Comparison of ENCODE assay signal across 9 cellular contexts in the genomic region with DNA sequence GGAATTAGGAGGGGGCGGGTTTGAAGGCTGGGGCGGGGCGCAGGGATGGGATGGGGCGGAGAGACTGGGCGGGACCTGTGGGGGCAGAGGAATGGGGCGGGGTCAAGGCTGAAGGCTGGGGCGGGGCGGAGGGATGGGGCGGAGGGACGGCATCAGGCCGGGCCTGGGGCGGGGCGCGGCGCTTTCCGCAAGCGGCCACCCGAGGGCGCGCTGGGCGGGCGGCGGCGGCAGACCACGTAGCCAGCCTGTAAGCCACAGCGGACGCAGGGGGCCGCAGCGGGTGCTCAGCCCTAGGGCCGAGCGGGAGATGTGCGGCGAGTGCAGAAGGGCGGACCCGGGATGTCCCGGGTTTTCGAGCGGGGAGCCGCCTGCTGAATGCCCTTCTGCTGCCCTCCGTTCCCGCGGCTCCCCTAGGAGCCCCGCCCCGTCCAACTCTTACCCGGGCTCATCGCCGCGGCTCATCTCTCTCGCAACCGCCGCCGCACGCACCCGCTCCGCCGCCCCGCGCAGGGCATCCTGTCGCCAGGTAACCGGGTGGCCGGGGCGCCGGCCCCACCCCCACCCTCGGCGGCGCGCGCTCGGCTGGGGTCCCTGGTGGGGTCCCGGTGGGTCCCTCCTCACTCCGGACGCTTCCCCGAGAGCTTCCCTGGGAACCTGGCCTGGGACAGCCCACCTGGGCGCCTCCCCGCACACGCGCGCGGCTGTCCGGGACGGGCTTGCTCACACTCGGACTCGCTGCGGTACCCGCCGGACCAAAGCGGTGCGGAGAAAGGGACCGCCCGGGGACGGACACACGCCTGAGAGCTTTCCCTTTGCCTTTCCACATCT. TPM values are rescaled to one million over a fixed set of nuclear protein-coding genes. Genes with fewer than 3 reads are reported as not detected.
A peak's percentile ranks its signal among the peaks of the same experiment; 100 is the strongest.
DNase-seq lines count a peak whose midpoint lies in the region; ATAC-seq, FAIRE-seq and TF ChIP-seq lines count a peak whose summit lies in the region.
"Had no signal": no experiment of that assay in that cellular context is flagged by ENCODE, and none has a peak within 500 bp of the region (broad histone marks: within the 10 kb centered on the region; RNA-seq: fewer than 3 reads in every experiment).

Gene CCDC110 (minus strand): TSS at position 499 of the 828 bp plus-strand sequence. CDS start 50 bp downstream, at position 449.

- 1% methylated on average over 18 of the region's 92 CpGs for WGBS in HepG2 (ENCODE audit: low lambda C conversion rate)

- intact Hi-C loops in activated CD4-positive, alpha-beta T cell treated with anti-CD3 and anti-CD28 coated beads, Interleukin-2, amount 10 ng/mL, durations not matched to agents 24 days and 14 days (cut with micrococcal nuclease), result loop anchor here (1.0 to 5.0 kb wide), 7 partner anchors 46 to 823 kb away; partner anchors contain the start of genes ANKRD37, CASP3, CYP4V2 and PRIMPOL
- intact Hi-C loops in HepG2 (cut with micrococcal nuclease; ENCODE audit: unreplicated experiment), result loop anchor here (1.0 to 5.0 kb wide), 3 partner anchors 41 to 567 kb away; no protein-coding TSS in a partner anchor

- H4K20me1 ChIP-seq in HepG2 (ENCODE audit: insufficient read depth, low read length), result no peaks in the 10 kb centered on the region

- TF ChIP-seq POLR2A in HepG2 (IDR thresholded peaks at IDR 0.05; ENCODE audit: insufficient read depth in 1 of 2, low read depth in 2 of 2, low read length in 2 of 2), result no peak

- DNase-seq in AG09309 (ENCODE audit: low read depth) (peak; percentile 71), NCI-H345 treated with DMSO at 0.1 percent for 48 hours (lab: John Stamatoyannopoulos, UW; ENCODE audit: unreplicated experiment) (peak; percentile 53), coronary artery (ENCODE audit: low spot score) (peak; percentile 96), HepG2 (ENCODE audit: low spot score) (peak; percentile 50)
- DNase-seq in activated CD4-positive, alpha-beta T cell treated with anti-CD3 and anti-CD28 coated beads, Interleukin-2, amount 10 ng/mL, durations not matched to agents 24 days and 14 days, result peak; percentile 95
- peak; percentile 91 for DNase-seq in stimulated activated CD4-positive, alpha-beta T cell treated with anti-CD3 and anti-CD28 coated beads, Interleukin-2, amount 100 ng/mL, for 4 hours (ENCODE audit: low read depth)

- H3K27ac ChIP-seq in coronary artery (peak within 1 kb of the TSS; percentile 84), HepG2 (ENCODE audit: extremely low read length, insufficient read depth, low read length) (no peak within 1 kb of the TSS)

- H3K36me3 Mint-ChIP-seq in activated CD4-positive, alpha-beta T cell treated with anti-CD3 and anti-CD28 coated beads, Interleukin-2, amount 10 ng/mL, durations not matched to agents 24 days and 14 days (ENCODE audit: low read depth), result no peaks in the 10 kb centered on the region

- in situ Hi-C loops in HepG2 (cut with HindIII; ENCODE audit: extremely low pct_ligation_motif_present, low pct_unique_long_range_greater_than_20kb), result loop anchor here (25.0 kb wide), 1 partner anchor 566 kb away; no protein-coding TSS in a partner anchor

- H3K4me1 ChIP-seq in HepG2 (ENCODE audit: insufficient read depth, low read length), result peaks cover 12% of the 10 kb centered on the region

- no peaks in the 10 kb centered on the region for H3K9me3 Mint-ChIP-seq in activated CD4-positive, alpha-beta T cell treated with anti-CD3 and anti-CD28 coated beads, Interleukin-2, amount 10 ng/mL, durations not matched to agents 24 days and 14 days

- H3K27me3 ChIP-seq in HepG2 (ENCODE audit: control insufficient read depth in 1 of 2, insufficient read depth in 2 of 2, low read length in 2 of 2), result peaks cover 0 to 55% of the 10 kb centered on the region in 2 experiments; a peak in 3 of 5 replicates

- peak within 1 kb of the TSS; percentile 80 for H3K4me3 ChIP-seq in AG09309 (ENCODE audit: control insufficient read depth, low read depth, low read length)
- H3K4me3 ChIP-seq in coronary artery, result peak within 1 kb of the TSS; percentile 93
- peak within 1 kb of the TSS; percentile 61 to 81 (median 73) for H3K4me3 ChIP-seq in HepG2 (replicated peaks in 1 of 3; ENCODE audit: insufficient read depth in 1 of 3, low read depth in 2 of 3, low read length in 3 of 3)

- TF ChIP-seq EP300 in HepG2 (IDR thresholded peaks at IDR 0.05; ENCODE audit: low read depth in 2 of 2, low read length in 2 of 2) (no peak), HepG2 (CRISPR knock-in tag; IDR thresholded peaks at IDR 0.05; ENCODE audit: borderline replicate concordance) (no peak)

- peak; percentile 93 for TF ChIP-seq RAD21 in HepG2 (CRISPR knock-in tag; IDR thresholded peaks at IDR 0.05)

- TF ChIP-seq CTCF in AG09309 (IDR thresholded peaks at IDR 0.05; ENCODE audit: control insufficient read depth, insufficient read depth, low read depth, low read length, missing control alignments), result peak; percentile 30
- TF ChIP-seq CTCF in coronary artery (IDR thresholded peaks at IDR 0.05), result peak; percentile 44
- TF ChIP-seq CTCF in HepG2 (CRISPR knock-in tag; IDR thresholded peaks at IDR 0.05), result peak; percentile 81

- peak within 1 kb of the TSS; percentile 72 for H3K9ac ChIP-seq in HepG2 (ENCODE audit: insufficient read depth, low read depth, low read length)

- H3K4me3 Mint-ChIP-seq in activated CD4-positive, alpha-beta T cell treated with anti-CD3 and anti-CD28 coated beads, Interleukin-2, amount 10 ng/mL, durations not matched to agents 24 days and 14 days, result peak within 1 kb of the TSS; percentile 83

- H3K79me2 ChIP-seq in HepG2 (ENCODE audit: insufficient read depth, low read length), result no peaks in the 10 kb centered on the region

- ATAC-seq in GM18907 (IDR thresholded peaks at IDR 0.05; ENCODE audit: unreplicated experiment) (peak; percentile 89), HG03139 (IDR thresholded peaks at IDR 0.05; ENCODE audit: unreplicated experiment) (peak; percentile 90), HepG2 (peak; percentile 96)

- H3K4me2 ChIP-seq in HepG2 (ENCODE audit: low read depth, low read length), result peak within 1 kb of the TSS; percentile 98

- no peaks in the 10 kb centered on the region for H3K9me3 ChIP-seq in HepG2 (ENCODE audit: low read length)

- BruUV-seq in HepG2 (replicated peaks; lab: Mats Ljungman, UMichigan), result no TSS peak

- H3K27me3 Mint-ChIP-seq in activated CD4-positive, alpha-beta T cell treated with anti-CD3 and anti-CD28 coated beads, Interleukin-2, amount 10 ng/mL, durations not matched to agents 24 days and 14 days, result peaks cover 49% of the 10 kb centered on the region

- POLR2A ChIA-PET in HepG2 (lab: Yijun Ruan, JAX), result no interaction called here

- H3K27ac Mint-ChIP-seq in activated CD4-positive, alpha-beta T cell treated with anti-CD3 and anti-CD28 coated beads, Interleukin-2, amount 10 ng/mL, durations not matched to agents 24 days and 14 days, result no peak within 1 kb of the TSS

- H2AFZ ChIP-seq in HepG2 (ENCODE audit: low read length), result peak within 1 kb of the TSS; percentile 72

- CTCF ChIA-PET in HepG2 (lab: Yijun Ruan, JAX; ENCODE audit: low intra/inter-chr PET ratio, low total read pairs), result interaction anchor here (3.2 kb wide), 1 partner anchor 126 kb away, joined by 31 read pairs; no protein-coding TSS in a partner anchor

- H3K4me1 Mint-ChIP-seq in activated CD4-positive, alpha-beta T cell treated with anti-CD3 and anti-CD28 coated beads, Interleukin-2, amount 10 ng/mL, durations not matched to agents 24 days and 14 days, result peaks cover 8% of the 10 kb centered on the region

- H3K36me3 ChIP-seq in HepG2 (replicated peaks in 1 of 2; ENCODE audit: control insufficient read depth in 1 of 2, insufficient read depth in 2 of 2, low read length in 2 of 2), result no peaks in the 10 kb centered on the region

- FAIRE-seq in HepG2 (lab: Jason Lieb, UNC), result no peak

TF ChIP-seq in HepG2, 621 proteins besides CTCF, POLR2A, EP300 and RAD21 (continues in another document):
- TF ChIP-seq, protein P1, sequence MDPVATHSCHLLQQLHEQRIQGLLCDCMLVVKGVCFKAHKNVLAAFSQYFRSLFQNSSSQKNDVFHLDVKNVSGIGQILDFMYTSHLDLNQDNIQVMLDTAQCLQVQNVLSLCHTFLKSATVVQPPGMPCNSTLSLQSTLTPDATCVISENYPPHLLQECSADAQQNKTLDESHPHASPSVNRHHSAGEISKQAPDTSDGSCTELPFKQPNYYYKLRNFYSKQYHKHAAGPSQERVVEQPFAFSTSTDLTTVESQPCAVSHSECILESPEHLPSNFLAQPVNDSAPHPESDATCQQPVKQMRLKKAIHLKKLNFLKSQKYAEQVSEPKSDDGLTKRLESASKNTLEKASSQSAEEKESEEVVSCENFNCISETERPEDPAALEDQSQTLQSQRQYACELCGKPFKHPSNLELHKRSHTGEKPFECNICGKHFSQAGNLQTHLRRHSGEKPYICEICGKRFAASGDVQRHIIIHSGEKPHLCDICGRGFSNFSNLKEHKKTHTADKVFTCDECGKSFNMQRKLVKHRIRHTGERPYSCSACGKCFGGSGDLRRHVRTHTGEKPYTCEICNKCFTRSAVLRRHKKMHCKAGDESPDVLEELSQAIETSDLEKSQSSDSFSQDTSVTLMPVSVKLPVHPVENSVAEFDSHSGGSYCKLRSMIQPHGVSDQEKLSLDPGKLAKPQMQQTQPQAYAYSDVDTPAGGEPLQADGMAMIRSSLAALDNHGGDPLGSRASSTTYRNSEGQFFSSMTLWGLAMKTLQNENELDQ (CRISPR knock-in tag; IDR thresholded peaks at IDR 0.05; ENCODE audit: borderline replicate concordance), result no peak
- no peak for TF ChIP-seq ZNF780A (CRISPR knock-in tag; IDR thresholded peaks at IDR 0.05)

RNA-seq across cellular contexts. Expression of gene CCDC110, which starts in this region (rescaled TPM):
- not detected in 2 replicates for total RNA-seq in activated CD4-positive, alpha-beta T cell treated with anti-CD3 and anti-CD28 coated beads, Interleukin-2, amount 10 ng/mL, durations not matched to agents 24 days and 14 days
- total RNA-seq in HepG2 (2016; rRNA removed; fragmentation: Illumina TruSeq; extraction: Trizol), result not detected in 2 replicates
- total RNA-seq in HepG2 (2016; cell fraction: cytosol; rRNA removed; fragmentation: Illumina TruSeq; extraction: Trizol; ENCODE audit: low read depth), result not detected in 2 replicates
- total RNA-seq in HepG2 (2016; cell fraction: insoluble cytoplasmic fraction; rRNA removed; fragmentation: Illumina TruSeq; extraction: Trizol), result not detected in 2 replicates
- not detected in 2 replicates for total RNA-seq in HepG2 (2016; cell fraction: membrane; rRNA removed; fragmentation: Illumina TruSeq; extraction: Trizol)
- not detected in 2 replicates for total RNA-seq in HepG2 (2016; cell fraction: nucleus; rRNA removed; fragmentation: Illumina TruSeq; extraction: Trizol)
- not detected in 2 replicates for polyA plus RNA-seq in HepG2 (2011; rRNA removed)
- 0.06 TPM in 1 of 2 replicates, not detected in the other for polyA plus RNA-seq in HepG2 (2011; cell fraction: cytosol; rRNA removed)
- not detected in 2 replicates for polyA plus RNA-seq in HepG2 (2011; cell fraction: nucleus; rRNA removed)
- polyA plus RNA-seq in HepG2 (2012), result 0.16 and 0.35 TPM in 2 replicates
- polyA plus RNA-seq in HepG2 (2016; cell fraction: cytosol; fragmentation: Illumina TruSeq; extraction: Trizol; ENCODE audit: low read depth), result not detected in 2 replicates
- not detected in 2 replicates for polyA plus RNA-seq in HepG2 (2016; cell fraction: insoluble cytoplasmic fraction; fragmentation: Illumina TruSeq; extraction: Trizol; ENCODE audit: low read depth)
- not detected in 2 replicates for polyA plus RNA-seq in HepG2 (2016; cell fraction: membrane; fragmentation: Illumina TruSeq; extraction: Trizol; ENCODE audit: low read depth)
- polyA plus RNA-seq in HepG2 (2016; cell fraction: nucleus; fragmentation: Illumina TruSeq; extraction: Trizol; ENCODE audit: insufficient read depth, low read depth), result not detected in 2 replicates
- not detected in 2 replicates for polyA minus RNA-seq in HepG2 (2011; rRNA and poly(A)+ RNA removed; ENCODE audit: low replicate concordance)
- not detected in 2 replicates for polyA minus RNA-seq in HepG2 (2011; cell fraction: cytosol; rRNA and poly(A)+ RNA removed)
- polyA minus RNA-seq in HepG2 (2011; cell fraction: nucleus; rRNA and poly(A)+ RNA removed), result not detected in 2 replicates
- total RNA-seq: T-helper 1 cell treated with Interleukin-12 subunit alpha and Interleukin-12 subunit beta and Interleukin-4 antibody, amounts not matched to agents 30 ng/mL and 1 ng/mL, for 36 hours had no signal

Comparison
In these comparisons a context has a peak if more than half of its experiments do, and no peak if none do; other contexts are left out.
1. Peak in DNase-seq in activated CD4-positive, alpha-beta T cell treated with anti-CD3 and anti-CD28 coated beads, Interleukin-2, amount 10 ng/mL, durations not matched to agents 24 days and 14 days; RNA of the gene not detected or under 1 TPM.
2. Peak in DNase-seq, ATAC-seq, H3K4me3 ChIP-seq, H3K9ac ChIP-seq and H3K4me2 ChIP-seq in HepG2; RNA of the gene not detected or under 1 TPM.
3. CTCF ChIP-seq: peak in every context shown above with its lines; median percentile 81 in HepG2; 44 in coronary artery; 30 in AG09309.